Comparison of ENCODE assay signal across 16 cellular contexts in the genomic region with DNA sequence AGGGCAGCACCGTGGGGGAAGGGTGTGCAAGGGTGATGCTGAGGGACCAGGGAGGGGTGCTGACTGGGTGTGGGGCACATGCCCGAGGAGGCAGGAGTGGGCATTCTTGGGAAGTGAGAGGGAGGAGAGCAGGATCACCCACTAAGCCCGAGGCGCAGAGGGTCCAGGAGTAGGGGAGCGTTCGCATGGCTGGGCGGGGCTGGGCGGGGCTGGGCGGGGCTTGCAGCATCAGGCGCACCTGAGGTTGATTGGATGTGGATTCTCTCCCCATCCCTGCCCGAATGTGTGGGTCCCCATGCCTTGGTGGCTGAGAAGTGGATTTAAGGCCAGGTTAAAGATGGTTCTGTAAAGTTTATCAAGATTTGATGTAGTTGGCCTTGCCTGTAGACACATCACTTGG. TPM values are rescaled to one million over a fixed set of nuclear protein-coding genes. Genes with fewer than 3 reads are reported as not detected.
A peak's percentile ranks its signal among the peaks of the same experiment; 100 is the strongest.
DNase-seq lines count a peak whose midpoint lies in the region; ATAC-seq and TF ChIP-seq lines count a peak whose summit lies in the region.
"Had no signal": no experiment of that assay in that cellular context is flagged by ENCODE, and none has a peak within 500 bp of the region (broad histone marks: within the 10 kb centered on the region; RNA-seq: fewer than 3 reads in every experiment).

No MANE protein-coding gene starts in this region.

- no peaks in the 10 kb centered on the region for H3K27me3 Mint-ChIP-seq in CD8-positive, alpha-beta T cell (ENCODE audit: low read depth)
- no peaks in the 10 kb centered on the region for H3K27me3 Mint-ChIP-seq in stimulated activated memory B cell treated with anti-CD40 and anti-IgM and Interleukin-4, amounts not matched to agents 10 μg/mL and 1 μg/mL and 100 μg/mL, for 72 hours

- no peak overlapping the region for H3K23ac ChIP-seq in IMR-90 (ENCODE audit: low read depth, low read length)

- H2BK20ac ChIP-seq in IMR-90 (ENCODE audit: low read depth, low read length): no peak overlapping the region

- H3K4me1 Mint-ChIP-seq in CD8-positive, alpha-beta T cell (ENCODE audit: low read depth): peaks cover 70% of the 10 kb centered on the region
- peaks cover 69% of the 10 kb centered on the region for H3K4me1 Mint-ChIP-seq in stimulated activated memory B cell treated with anti-CD40 and anti-IgM and Interleukin-4, amounts not matched to agents 10 μg/mL and 1 μg/mL and 100 μg/mL, for 72 hours

- no peaks in the 10 kb centered on the region for H3K9me3 Mint-ChIP-seq in CD8-positive, alpha-beta T cell
- H3K9me3 Mint-ChIP-seq in stimulated activated memory B cell treated with anti-CD40 and anti-IgM and Interleukin-4, amounts not matched to agents 10 μg/mL and 1 μg/mL and 100 μg/mL, for 72 hours: no peaks in the 10 kb centered on the region

- no peak for TF ChIP-seq CTCF in CD8-positive, alpha-beta T cell (IDR thresholded peaks at IDR 0.05)
- TF ChIP-seq CTCF in IMR-90 (conservative IDR thresholded peaks at IDR 0.05; ENCODE audit: low read depth, low read length): no peak
- TF ChIP-seq CTCF in esophagus squamous epithelium (IDR thresholded peaks at IDR 0.05): no peak

- peaks cover 21 to 86% of the 10 kb centered on the region in 2 experiments for H3K79me1 ChIP-seq in IMR-90 (ENCODE audit: low read depth in 1 of 2, low read length in 2 of 2)

- DNase-seq in CD8-positive, alpha-beta T cell: no peak
- DNase-seq in IMR-90: no peak
- no peak for DNase-seq in esophagus squamous epithelium (lab: John Stamatoyannopoulos, UW)
- DNase-seq in HAP-1 (ENCODE audit: low spot score in 2 of 2): no peak
- no peak for DNase-seq in NCI-H1694 treated with DMSO at 0.1 percent for 48 hours (lab: John Stamatoyannopoulos, UW)
- no peak for DNase-seq in NCI-H2227 (lab: John Stamatoyannopoulos, UW; ENCODE audit: unreplicated experiment)
- DNase-seq: activated CD8-positive, alpha-beta memory T cell treated with anti-CD3 and anti-CD28 coated beads, Interleukin-2, amount 50 U/mL, for 48 hours; DMS53; NCI-H748 treated with DMSO at 0.1 percent for 48 hours had no signal

- H3K56ac ChIP-seq in IMR-90 (ENCODE audit: extremely low read depth, insufficient read depth, low read length): no peak overlapping the region

- no peak overlapping the region for H3K4me2 ChIP-seq in IMR-90 (ENCODE audit: low read depth, low read length)

- H3K27me3 ChIP-seq in CD8-positive, alpha-beta T cell (ENCODE audit: insufficient read depth, low read length): no peaks in the 10 kb centered on the region
- H3K27me3 ChIP-seq in IMR-90 (ENCODE audit: control insufficient read depth, insufficient read depth, low read length) (no peaks in the 10 kb centered on the region), esophagus squamous epithelium (no peaks in the 10 kb centered on the region), HAP-1 (ENCODE audit: low read depth) (no peaks in the 10 kb centered on the region)
- H3K27me3 ChIP-seq: BLaER1 had no signal

- peaks cover 32% of the 10 kb centered on the region for H3K4me1 ChIP-seq in CD8-positive, alpha-beta T cell (ENCODE audit: insufficient read depth, low read length)
- peaks cover 30% of the 10 kb centered on the region for H3K4me1 ChIP-seq in IMR-90 (ENCODE audit: control insufficient read depth, insufficient read depth, low read length)
- H3K4me1 ChIP-seq in esophagus squamous epithelium: peaks cover 15 to 55% (median 21%) of the 10 kb centered on the region in 3 donors
- no peaks in the 10 kb centered on the region for H3K4me1 ChIP-seq in HAP-1

- H4K20me1 ChIP-seq in IMR-90 (ENCODE audit: insufficient read depth, low read length): peaks cover 16% of the 10 kb centered on the region; the same call in 1 of the 2 replicates

- no peak overlapping the region for H2BK120ac ChIP-seq in IMR-90 (ENCODE audit: low read depth, low read length)

- dilution Hi-C loops in IMR-90 (cut with HindIII; ENCODE audit: low sequenced_read_pairs, unreplicated experiment): no loop called here

- H2AK5ac ChIP-seq in IMR-90 (ENCODE audit: low read depth, low read length): peak overlapping the region; percentile 40; the same call in 1 of the 2 replicates

- no peak overlapping the region for H3K4me3 ChIP-seq in CD8-positive, alpha-beta T cell (ENCODE audit: low read depth, low read length)
- H3K4me3 ChIP-seq in IMR-90 (ENCODE audit: insufficient read depth, low read depth, low read length) (no peak overlapping the region), esophagus squamous epithelium (no peak overlapping the region), HAP-1 (no peak overlapping the region)
- H3K4me3 ChIP-seq: BLaER1 had no signal

- in situ Hi-C loops in IMR-90 (cut with MboI; ENCODE audit: low sequenced_read_pairs) (no loop called here), HAP-1 (cut with MboI; ENCODE audit: low sequenced_read_pairs) (no loop called here)

- H2AFZ ChIP-seq in IMR-90 (replicated peaks; ENCODE audit: low read length, poor library complexity): no peak overlapping the region

- TF ChIP-seq RAD21 in IMR-90 (IDR thresholded peaks at IDR 0.05; ENCODE audit: low read length): no peak

- H3K9ac ChIP-seq in IMR-90 (ENCODE audit: low read depth, low read length): no peak overlapping the region
- H3K9ac ChIP-seq: BLaER1 had no signal

- no peaks in the 10 kb centered on the region for H3K36me3 ChIP-seq in CD8-positive, alpha-beta T cell (ENCODE audit: insufficient read depth, low read length)
- H3K36me3 ChIP-seq in IMR-90 (ENCODE audit: control insufficient read depth, insufficient read depth, low read length) (no peaks in the 10 kb centered on the region), esophagus squamous epithelium (peaks cover 0 to 8% (median 0%) of the 10 kb centered on the region in 3 donors), HAP-1 (replicated peaks) (no peaks in the 10 kb centered on the region; the same call in 1 of the 2 replicates)

- no peak overlapping the region for H2AK9ac ChIP-seq in IMR-90 (replicated peaks; ENCODE audit: low read depth, low read length, poor library complexity)

- H3K36me3 Mint-ChIP-seq in CD8-positive, alpha-beta T cell: peaks cover 21% of the 10 kb centered on the region
- H3K36me3 Mint-ChIP-seq in stimulated activated memory B cell treated with anti-CD40 and anti-IgM and Interleukin-4, amounts not matched to agents 10 μg/mL and 1 μg/mL and 100 μg/mL, for 72 hours: peaks cover 27% of the 10 kb centered on the region

- intact Hi-C loops in CD8-positive, alpha-beta T cell (cut with DNase I, micrococcal nuclease): no loop called here
- intact Hi-C loops in IMR-90 (cut with micrococcal nuclease): no loop called here
- intact Hi-C loops in esophagus squamous epithelium (cut with DNase I): no loop called here

- BruUV-seq in IMR-90 (replicated peaks; lab: Mats Ljungman, UMichigan): no TSS peak

- H3K27ac ChIP-seq in CD8-positive, alpha-beta T cell (ENCODE audit: low read depth, low read length): no peak overlapping the region
- no peak overlapping the region for H3K27ac ChIP-seq in IMR-90 (ENCODE audit: insufficient read depth, low read length)
- H3K27ac ChIP-seq in esophagus squamous epithelium: peak overlapping the region; percentile 34 to 81 (median 75)
- H3K27ac ChIP-seq: epithelial cell of prostate had no signal

- POLR2A ChIA-PET in CD8-positive, alpha-beta T cell (lab: Charles Lee): no interaction called here
- POLR2A ChIA-PET in IMR-90 (lab: Charles Lee; ENCODE audit: unreplicated experiment): no interaction called here

- H2BK5ac ChIP-seq in IMR-90 (ENCODE audit: low read depth, low read length, poor library complexity, severe bottlenecking): no peak overlapping the region

- H4K8ac ChIP-seq in IMR-90 (ENCODE audit: low read depth in 2 of 2, low read length in 2 of 2): no peak overlapping the region

- H2BK15ac ChIP-seq in IMR-90 (ENCODE audit: low read depth, low read length): no peak overlapping the region

- H4K91ac ChIP-seq in IMR-90 (ENCODE audit: insufficient read depth, low read depth, low read length): no peak overlapping the region

- no peaks in the 10 kb centered on the region for H3K9me3 ChIP-seq in CD8-positive, alpha-beta T cell (ENCODE audit: low read length)
- no peaks in the 10 kb centered on the region for H3K9me3 ChIP-seq in IMR-90 (ENCODE audit: control insufficient read depth, insufficient read depth, low read length)
- H3K9me3 ChIP-seq in esophagus squamous epithelium: no peaks in the 10 kb centered on the region
- no peaks in the 10 kb centered on the region for H3K9me3 ChIP-seq in HAP-1

- peak overlapping the region; percentile 79 for H3K27ac Mint-ChIP-seq in CD8-positive, alpha-beta T cell
- peak overlapping the region; percentile 70 for H3K27ac Mint-ChIP-seq in stimulated activated memory B cell treated with anti-CD40 and anti-IgM and Interleukin-4, amounts not matched to agents 10 μg/mL and 1 μg/mL and 100 μg/mL, for 72 hours

- no peak overlapping the region for H3K4me3 Mint-ChIP-seq in CD8-positive, alpha-beta T cell
- no peak overlapping the region for H3K4me3 Mint-ChIP-seq in stimulated activated memory B cell treated with anti-CD40 and anti-IgM and Interleukin-4, amounts not matched to agents 10 μg/mL and 1 μg/mL and 100 μg/mL, for 72 hours

- TF ChIP-seq POLR2A in IMR-90 (IDR thresholded peaks at IDR 0.05; ENCODE audit: low read depth, low read length) (no peak), esophagus squamous epithelium (IDR thresholded peaks at IDR 0.05) (no peak)

- CTCF ChIA-PET in CD8-positive, alpha-beta T cell (lab: Charles Lee): no interaction called here
- CTCF ChIA-PET in IMR-90 (lab: Yijun Ruan, JAX): no interaction called here

- WGBS in IMR-90 (ENCODE audit: extremely low coverage in 2 of 2, insufficient read length in 1 of 2), 2 experiments: 83% methylated on average over 3 of the region's 11 CpGs; no CpG with 5 or more reads in 1 of the 2 experiments
- WGBS in esophagus squamous epithelium, 2 donors: 77 to 88% methylated on average over 3 to 11 of the region's 11 CpGs

- H3K14ac ChIP-seq in IMR-90 (replicated peaks; ENCODE audit: low read depth, low read length): no peak overlapping the region

- ATAC-seq in CD8-positive, alpha-beta T cell: no peak
- ATAC-seq in IMR-90 (ENCODE audit: low read depth): no peak
- ATAC-seq in stimulated activated memory B cell treated with anti-CD40 and anti-IgM and Interleukin-4, amounts not matched to agents 10 μg/mL and 1 μg/mL and 100 μg/mL, for 72 hours: no peak
- ATAC-seq: Panc1 had no signal

- H3K18ac ChIP-seq in IMR-90 (ENCODE audit: low read depth, low read length): no peak overlapping the region

- H4K5ac ChIP-seq in IMR-90 (ENCODE audit: low read depth, low read length): no peak overlapping the region

- no peak overlapping the region for H3K4ac ChIP-seq in IMR-90 (ENCODE audit: low read depth, low read length)

- peaks cover 17% of the 10 kb centered on the region for H3K9me1 ChIP-seq in IMR-90 (ENCODE audit: insufficient read depth, low read length)

RNA-seq across cellular contexts. Expression of gene BANP, which starts 14.2 kb away (rescaled TPM):
- 10 to 100 TPM; 55.3 to 60.6 TPM for total RNA-seq in CD8-positive, alpha-beta T cell
- 16.9 and 17.4 TPM in 2 replicates for total RNA-seq in IMR-90 (2012; rRNA removed)
- polyA plus RNA-seq in IMR-90 (2012; rRNA removed): 17.9 and 21.1 TPM in 2 replicates
- polyA plus RNA-seq in IMR-90 (2012; cell fraction: cytosol; rRNA removed): 12.4 and 21.0 TPM in 2 replicates
- polyA plus RNA-seq in IMR-90 (2012; cell fraction: nucleus; rRNA removed; ENCODE audit: low replicate concordance): 38.6 and 57.0 TPM in 2 replicates
- total RNA-seq in esophagus squamous epithelium: 10 to 100 TPM; 13.8 to 19.9 (median 14.1) TPM

RNA-seq across cellular contexts. Expression of gene CA5A, which starts 29.1 kb away (rescaled TPM):
- total RNA-seq in CD8-positive, alpha-beta T cell: not detected
- total RNA-seq in IMR-90 (2012; rRNA removed): not detected in 2 replicates
- polyA plus RNA-seq in IMR-90 (2012; rRNA removed): not detected in 2 replicates
- not detected in 2 replicates for polyA plus RNA-seq in IMR-90 (2012; cell fraction: cytosol; rRNA removed)
- polyA plus RNA-seq in IMR-90 (2012; cell fraction: nucleus; rRNA removed; ENCODE audit: low replicate concordance): not detected in 2 replicates
- not detected for total RNA-seq in esophagus squamous epithelium
- total RNA-seq: kidney epithelial cell, posterior vena cava, urinary bladder had no signal
- polyA plus RNA-seq: urinary bladder had no signal

Comparison
In these comparisons a context has a peak if more than half of its experiments do, and no peak if none do; other contexts are left out.
1. H3K27ac ChIP-seq: peak in esophagus squamous epithelium (4 of 4); none in CD8-positive, alpha-beta T cell (single experiment) and IMR-90 (single experiment).